In genomic region chr17:79097226-79098055, GRCh38 we compare ENCODE assay signal across 24 cellular contexts. TPM values are rescaled to one million over a fixed set of nuclear protein-coding genes. Genes with fewer than 3 reads are reported as not detected.
A peak's percentile ranks its signal among the peaks of the same experiment; 100 is the strongest.
DNase-seq lines count a peak whose midpoint lies in the region; ATAC-seq and TF ChIP-seq lines count a peak whose summit lies in the region.
"Had no signal": no experiment of that assay in that cellular context is flagged by ENCODE, and none has a peak within 500 bp of the region (broad histone marks: within the 10 kb centered on the region; RNA-seq: fewer than 3 reads in every experiment).

No MANE protein-coding gene starts in this region.

- H3K27me3 ChIP-seq in HCT116 (ENCODE audit: insufficient read depth, low read length) = peaks cover 9% of the 10 kb centered on the region; the same call in 1 of the 2 replicates

- no peak for TF ChIP-seq RAD21 in HCT116 (IDR thresholded peaks at IDR 0.05; ENCODE audit: low read depth)

- no peaks in the 10 kb centered on the region for H3K36me3 ChIP-seq in HCT116 (ENCODE audit: control insufficient read depth in 1 of 2, insufficient read depth in 2 of 2, low read length in 2 of 2)
- H3K36me3 ChIP-seq: suprapubic skin had no signal

- no peaks in the 10 kb centered on the region for H3K9me3 ChIP-seq in HCT116 (ENCODE audit: control insufficient read depth in 1 of 2, insufficient read depth in 1 of 2, low read depth in 1 of 2, low read length in 2 of 2)
- H3K9me3 ChIP-seq: suprapubic skin had no signal

- TF ChIP-seq POLR2A in HCT116 (IDR thresholded peaks at IDR 0.05; ENCODE audit: borderline replicate concordance, extremely low read depth, insufficient read depth, insufficient read length) = no peak

- TF ChIP-seq CTCF in HCT116 (IDR thresholded peaks at IDR 0.05 in 2 of 3, conservative IDR thresholded peaks at IDR 0.05 in 1 of 3; ENCODE audit: borderline replicate concordance in 1 of 3, insufficient read depth in 1 of 3, low read depth in 2 of 3, low read length in 2 of 3) = no peak
- no peak for TF ChIP-seq CTCF in chondrocyte (IDR thresholded peaks at IDR 0.05)
- no peak for TF ChIP-seq CTCF in GM10266 (IDR thresholded peaks at IDR 0.05; ENCODE audit: control insufficient read depth, insufficient read depth, low read depth, missing control alignments)

- no peaks in the 10 kb centered on the region for H4K20me1 ChIP-seq in HCT116 (ENCODE audit: insufficient read depth)

- no peak overlapping the region for H3K27ac ChIP-seq in HCT116 (ENCODE audit: low read depth, low read length)
- H3K27ac ChIP-seq: HL-60, skin epidermis, suprapubic skin had no signal

- no peaks in the 10 kb centered on the region for H3K9me2 ChIP-seq in HCT116 (ENCODE audit: insufficient read depth)

- no peaks in the 10 kb centered on the region for H3K36me3 Mint-ChIP-seq in activated CD4-positive, alpha-beta T cell treated with anti-CD3 and anti-CD28 coated beads for 36 hours (ENCODE audit: low read depth)
- H3K36me3 Mint-ChIP-seq in naive thymus-derived CD8-positive, alpha-beta T cell = peaks cover 0 to 2% (median 0%) of the 10 kb centered on the region in 3 donors
- no peaks in the 10 kb centered on the region for H3K36me3 Mint-ChIP-seq in chondrocyte (ENCODE audit: low read depth)

- no peak overlapping the region for H3K4me2 ChIP-seq in HCT116 (ENCODE audit: low read length)

- DNase-seq in activated CD4-positive, alpha-beta T cell treated with anti-CD3 and anti-CD28 coated beads for 36 hours = peak; percentile 18
- DNase-seq in activated CD4-positive, alpha-beta T cell treated with anti-CD3 and anti-CD28 coated beads, Interleukin-2, amount 50 U/mL, for 4 hours = no peak
- DNase-seq in HCT116 (ENCODE audit: low read depth, low spot score) (no peak), germinal center (ENCODE audit: low spot score) (peak; percentile 29), chondrocyte (ENCODE audit: low spot score) (no peak), GM10266 (ENCODE audit: extremely low spot score) (no peak)
- peak in 1 of 10 donors; percentile 30 for DNase-seq in naive thymus-derived CD8-positive, alpha-beta T cell
- DNase-seq: activated CD4-positive, CD25-positive, alpha-beta regulatory T cell treated with anti-CD3 and anti-CD28 coated beads, Interleukin-2, amount 50 U/mL, for 72 hours; activated naive CD4-positive, alpha-beta T cell; activated T-cell treated with anti-CD3 and anti-CD28 coated beads, Interleukin-2, amount 50 U/mL, for 48 hours; AML-193; cortex of kidney; DMS79; NCI-H1092; NCI-H1930; NCI-H226; NCI-H774; occipital lobe; SHP77 treated with DMSO at 0.1 percent for 48 hours; stimulated activated CD4-positive, alpha-beta T cell treated with anti-CD3 and anti-CD28 coated beads, Interleukin-2, amount 100 ng/mL, for 24 hours had no signal

- RAD21 ChIA-PET in HCT116 (lab: Charles Lee; ENCODE audit: low non-redundant PET in 1 of 2, low total read pairs in 2 of 2, uncharacterized antibody in 2 of 2, unreplicated experiment in 2 of 2) = no interaction called here

- no peak overlapping the region for H3K4me3 Mint-ChIP-seq in activated CD4-positive, alpha-beta T cell treated with anti-CD3 and anti-CD28 coated beads for 36 hours
- H3K4me3 Mint-ChIP-seq in naive thymus-derived CD8-positive, alpha-beta T cell = peak overlapping the region in 8 of 10 donors; percentile 28 to 75 (median 56)
- H3K4me3 Mint-ChIP-seq in chondrocyte (ENCODE audit: unreplicated experiment) = no peak overlapping the region

- no peak overlapping the region for H3K27ac Mint-ChIP-seq in activated CD4-positive, alpha-beta T cell treated with anti-CD3 and anti-CD28 coated beads for 36 hours
- peak overlapping the region in 1 of 10 donors; percentile 89 for H3K27ac Mint-ChIP-seq in naive thymus-derived CD8-positive, alpha-beta T cell
- no peak overlapping the region for H3K27ac Mint-ChIP-seq in chondrocyte (ENCODE audit: unreplicated experiment)

- no peaks in the 10 kb centered on the region; a peak in 1 of 4 replicates for H3K4me1 ChIP-seq in HCT116 (ENCODE audit: control insufficient read depth in 1 of 2, insufficient read depth in 2 of 2, low read length in 2 of 2)

- POLR2A ChIA-PET in activated CD4-positive, alpha-beta T cell treated with anti-CD3 and anti-CD28 coated beads for 36 hours (lab: Charles Lee) = no interaction called here
- POLR2A ChIA-PET in HCT116 (lab: Charles Lee) = no interaction called here
- POLR2A ChIA-PET in naive thymus-derived CD8-positive, alpha-beta T cell (lab: Charles Lee) = no interaction called here

- peaks cover 3% of the 10 kb centered on the region for H3K4me1 Mint-ChIP-seq in activated CD4-positive, alpha-beta T cell treated with anti-CD3 and anti-CD28 coated beads for 36 hours
- peaks cover 6 to 18% (median 13%) of the 10 kb centered on the region in 4 donors for H3K4me1 Mint-ChIP-seq in naive thymus-derived CD8-positive, alpha-beta T cell
- no peaks in the 10 kb centered on the region for H3K4me1 Mint-ChIP-seq in chondrocyte (ENCODE audit: low read depth)

- no peaks in the 10 kb centered on the region for H3K9me3 Mint-ChIP-seq in activated CD4-positive, alpha-beta T cell treated with anti-CD3 and anti-CD28 coated beads for 36 hours (ENCODE audit: low read depth)
- no peaks in the 10 kb centered on the region for H3K9me3 Mint-ChIP-seq in naive thymus-derived CD8-positive, alpha-beta T cell
- H3K9me3 Mint-ChIP-seq in chondrocyte (ENCODE audit: low read depth) = no peaks in the 10 kb centered on the region

- CTCF ChIA-PET in activated CD4-positive, alpha-beta T cell treated with anti-CD3 and anti-CD28 coated beads for 36 hours (lab: Charles Lee) = no interaction called here
- CTCF ChIA-PET in HCT116 (lab: Charles Lee) = interaction anchor here (1.6 kb wide), 1 partner anchor 10 kb away, joined by 6 read pairs; no protein-coding TSS in a partner anchor

- intact Hi-C loops in activated CD4-positive, alpha-beta T cell treated with anti-CD3 and anti-CD28 coated beads for 36 hours (cut with DNase I, micrococcal nuclease) = no loop called here
- intact Hi-C loops in HCT116 (cut with micrococcal nuclease) = no loop called here

- H2AFZ ChIP-seq in HCT116 (ENCODE audit: low read depth, low read length, poor library complexity, severe bottlenecking) = no peak overlapping the region

- no peak overlapping the region for H3K9ac ChIP-seq in HCT116 (ENCODE audit: low read length)

- BruUV-seq in HCT116 (replicated peaks; lab: Mats Ljungman, UMichigan) = no TSS peak

- no peaks in the 10 kb centered on the region for H3K79me2 ChIP-seq in HCT116 (ENCODE audit: insufficient read depth, low read length)

- no peak for ATAC-seq in activated CD4-positive, alpha-beta T cell treated with anti-CD3 and anti-CD28 coated beads for 36 hours
- ATAC-seq in HCT116 (peak; percentile 45; the same call in 1 of the 2 replicates), GM19395 (IDR thresholded peaks at IDR 0.05; ENCODE audit: unreplicated experiment) (no peak)
- ATAC-seq in naive thymus-derived CD8-positive, alpha-beta T cell = peak; percentile 49 to 54

- H3K4me3 ChIP-seq in HCT116 (replicated peaks in 1 of 2; ENCODE audit: low read depth in 1 of 2, low read length in 2 of 2) = no peak overlapping the region
- H3K4me3 ChIP-seq: skin epidermis, suprapubic skin had no signal

- peaks cover 26% of the 10 kb centered on the region for H3K27me3 Mint-ChIP-seq in activated CD4-positive, alpha-beta T cell treated with anti-CD3 and anti-CD28 coated beads for 36 hours
- peaks cover 12 to 85% (median 34%) of the 10 kb centered on the region in 5 donors for H3K27me3 Mint-ChIP-seq in naive thymus-derived CD8-positive, alpha-beta T cell
- H3K27me3 Mint-ChIP-seq in chondrocyte (ENCODE audit: low read depth) = peaks cover 28% of the 10 kb centered on the region

TF ChIP-seq in HCT116, 20 proteins besides CTCF, POLR2A, EP300 and RAD21:
- TF ChIP-seq CBX3 (IDR thresholded peaks at IDR 0.05; ENCODE audit: low read depth) (no peak), ELF1 (IDR thresholded peaks at IDR 0.05; ENCODE audit: borderline replicate concordance, low read depth) (no peak), EZH2 (IDR thresholded peaks at IDR 0.05) (no peak), EZH2phosphoT487 (IDR thresholded peaks at IDR 0.05; ENCODE audit: borderline replicate concordance) (no peak), POLR2AphosphoS5 (IDR thresholded peaks at IDR 0.05; ENCODE audit: low read depth, low read length) (no peak), EGR1 (IDR thresholded peaks at IDR 0.05; ENCODE audit: low read depth) (no peak)

RNA-seq across cellular contexts. Expression of gene ENGASE, which starts 22.8 kb away (rescaled TPM):
- 10 to 100 TPM; 17.3 to 23.7 TPM for total RNA-seq in activated CD4-positive, alpha-beta T cell treated with anti-CD3 and anti-CD28 coated beads for 36 hours
- 54.2 TPM for total RNA-seq in HCT116 (2021; ENCODE audit: unreplicated experiment)
- polyA plus RNA-seq in HCT116 (2012) = 21.4 and 21.8 TPM in 2 replicates
- 100 to 1,000 TPM; 162 to 165 TPM for total RNA-seq in naive thymus-derived CD8-positive, alpha-beta T cell
- 1 to 10 TPM; 1.6 to 6.2 (median 3.9) TPM for polyA plus RNA-seq in naive thymus-derived CD8-positive, alpha-beta T cell
- total RNA-seq in chondrocyte = 16.8 to 30.7 TPM (median 19.7 TPM) in 3 replicates

Comparison
In these comparisons a context has a peak if more than half of its experiments do, and no peak if none do; other contexts are left out.
1. DNase-seq: peak in activated CD4-positive, alpha-beta T cell treated with anti-CD3 and anti-CD28 coated beads for 36 hours (single experiment) and germinal center (single experiment); none in activated CD4-positive, alpha-beta T cell treated with anti-CD3 and anti-CD28 coated beads, Interleukin-2, amount 50 U/mL, for 4 hours (0 of 2), HCT116 (single experiment), chondrocyte (single experiment) and GM10266 (single experiment).
2. ATAC-seq: peak in HCT116 (single experiment) and naive thymus-derived CD8-positive, alpha-beta T cell (2 of 2); none in activated CD4-positive, alpha-beta T cell treated with anti-CD3 and anti-CD28 coated beads for 36 hours (single experiment) and GM19395 (single experiment).
3. H3K4me3 Mint-ChIP-seq: peak in naive thymus-derived CD8-positive, alpha-beta T cell (8 of 10); none in activated CD4-positive, alpha-beta T cell treated with anti-CD3 and anti-CD28 coated beads for 36 hours (single experiment) and chondrocyte (single experiment).